8 cellular contexts compared by ENCODE assay signal in genomic region chr11:74171630-74172465, GRCh38. TPM values are rescaled to one million over a fixed set of nuclear protein-coding genes. Genes with fewer than 3 reads are reported as not detected.
A peak's percentile ranks its signal among the peaks of the same experiment; 100 is the strongest.
DNase-seq lines count a peak whose midpoint lies in the region; ATAC-seq and TF ChIP-seq lines count a peak whose summit lies in the region.

No MANE protein-coding gene starts in this region.

- peak overlapping the region; percentile 78; the same call in 1 of the 2 replicates for H3K9ac ChIP-seq in HUES48 (ENCODE audit: low read depth, low read length)

- intact Hi-C loops in MCF 10A (cut with micrococcal nuclease) (loop anchor here (1.0 kb wide), 2 partner anchors 34 to 208 kb away; no protein-coding TSS in a partner anchor), lower lobe of right lung (cut with DNase I) (no loop called here)

- TF ChIP-seq CTCF in 22Rv1 (IDR thresholded peaks at IDR 0.05) = no peak
- TF ChIP-seq CTCF in MCF 10A (IDR thresholded peaks at IDR 0.05; ENCODE audit: unreplicated experiment) = no peak
- no peak for TF ChIP-seq CTCF in lower lobe of right lung (IDR thresholded peaks at IDR 0.05)

- H3K4me1 Mint-ChIP-seq in MCF 10A (ENCODE audit: insufficient read depth, unreplicated experiment) = peaks cover 6% of the 10 kb centered on the region

- DNase-seq in MCF 10A (ENCODE audit: unreplicated experiment) (peak; percentile 13), lower lobe of right lung (no peak), NCI-H2227 (lab: John Stamatoyannopoulos, UW; ENCODE audit: unreplicated experiment) (no peak)
- no peak for DNase-seq in activated effector memory CD4-positive, alpha-beta T cell treated with anti-CD3 and anti-CD28 coated beads, Interleukin-2, amount 50 U/mL, for 16 hours

- H3K9me3 Mint-ChIP-seq in MCF 10A (ENCODE audit: unreplicated experiment) = no peaks in the 10 kb centered on the region

- H3K4me3 ChIP-seq in HUES48 (ENCODE audit: low read depth, low read length) (peak overlapping the region; percentile 93), lower lobe of right lung (peak overlapping the region; percentile 72)

- H3K9me3 ChIP-seq in HUES48 (ENCODE audit: control insufficient read depth, insufficient read depth, low read length) (no peaks in the 10 kb centered on the region), lower lobe of right lung (no peaks in the 10 kb centered on the region)

- H3K4me3 Mint-ChIP-seq in MCF 10A (ENCODE audit: unreplicated experiment) = no peak overlapping the region

- POLR2A ChIA-PET in MCF 10A (lab: Yijun Ruan, JAX) = interaction anchor here (0.6 to 3.6 kb wide), 32 partner anchors 8 to 1393 kb away, joined by 3 to 41 read pairs (median 4); partner anchors contain the start of genes MRPL48 and RAB6A

- peaks cover under 1% of the 10 kb centered on the region for H3K36me3 Mint-ChIP-seq in MCF 10A (ENCODE audit: insufficient read depth, unreplicated experiment)

- H3K36me3 ChIP-seq in HUES48 (ENCODE audit: control insufficient read depth, insufficient read depth, low read length) = peaks cover 18% of the 10 kb centered on the region
- H3K36me3 ChIP-seq in lower lobe of right lung = peaks cover 16% of the 10 kb centered on the region

- ATAC-seq in lower lobe of right lung (peak in 1 of 2 donors; percentile 1), HG03095 (IDR thresholded peaks at IDR 0.05; ENCODE audit: unreplicated experiment) (no peak), HG02884 (IDR thresholded peaks at IDR 0.05; ENCODE audit: unreplicated experiment) (no peak)

- peaks cover 15% of the 10 kb centered on the region for H3K4me1 ChIP-seq in HUES48 (ENCODE audit: control insufficient read depth, insufficient read depth, low read length)
- H3K4me1 ChIP-seq in lower lobe of right lung = peaks cover 43% of the 10 kb centered on the region

- H3K27me3 ChIP-seq in HUES48 (ENCODE audit: control insufficient read depth, insufficient read depth, low read length) = no peaks in the 10 kb centered on the region
- no peaks in the 10 kb centered on the region for H3K27me3 ChIP-seq in lower lobe of right lung (ENCODE audit: low read depth)

- H3K27ac ChIP-seq in 22Rv1 (peak overlapping the region; percentile 88), HUES48 (ENCODE audit: low read depth, low read length) (peak overlapping the region; percentile 81), lower lobe of right lung (peak overlapping the region; percentile 87)

- no peaks in the 10 kb centered on the region for H3K27me3 Mint-ChIP-seq in MCF 10A (ENCODE audit: insufficient read depth, unreplicated experiment)

- no peak overlapping the region for H3K27ac Mint-ChIP-seq in MCF 10A (ENCODE audit: low read depth, unreplicated experiment)

- no TSS peak for BruUV-seq in MCF 10A (replicated peaks; lab: Mats Ljungman, UMichigan)

- CTCF ChIA-PET in MCF 10A (lab: Yijun Ruan, JAX) = interaction anchor here (0.6 to 3.0 kb wide), 4 partner anchors 22 to 394 kb away, joined by 3 to 13 read pairs (median 4); no protein-coding TSS in a partner anchor

RNA-seq across cellular contexts. Expression of gene PPME1, which starts 0.8 kb away (rescaled TPM):
- total RNA-seq in MCF 10A (2022) (36.3 and 38.1 TPM in 2 replicates), lower lobe of right lung (29.4 TPM)

RNA-seq across cellular contexts. Expression of gene C2CD3, which starts 1.0 kb away (rescaled TPM):
- total RNA-seq in MCF 10A (2022) (18.7 and 23.2 TPM in 2 replicates), lower lobe of right lung (31.0 TPM)
